ENCODE assay signal across 1 cellular context in genomic region chr4:183658362-183659028, GRCh38.
A peak's percentile ranks its signal among the peaks of the same experiment; 100 is the strongest.
TF ChIP-seq lines count a peak whose summit lies in the region.

No MANE protein-coding gene starts in this region.

TF ChIP-seq in HepG2, 621 proteins besides CTCF, POLR2A, EP300 and RAD21 (continued from another document and continues in another):
- TF ChIP-seq ZSCAN5A (CRISPR knock-in tag; IDR thresholded peaks at IDR 0.05; ENCODE audit: borderline replicate concordance) = no peak
- TF ChIP-seq ZNF414 (CRISPR knock-in tag; IDR thresholded peaks at IDR 0.05) = no peak
- 0 out of 2 replicates have a peak, but pooled peaks have one; percentile 5 for TF ChIP-seq ZNF770 (CRISPR knock-in tag; IDR thresholded peaks at IDR 0.05)
- peak; percentile 25; the same call in 1 of the 2 replicates for TF ChIP-seq PAXIP1 (CRISPR knock-in tag; conservative IDR thresholded peaks at IDR 0.05)
- peak; percentile 49; the same call in 1 of the 2 replicates for TF ChIP-seq ZNF879 (CRISPR knock-in tag; IDR thresholded peaks at IDR 0.05)
- 0 out of 2 replicates have a peak, but pooled peaks have one; percentile 5 for TF ChIP-seq ZNF256 (CRISPR knock-in tag; conservative IDR thresholded peaks at IDR 0.05)
- TF ChIP-seq NFIC (IDR thresholded peaks at IDR 0.05; ENCODE audit: low read length) = no peak
- TF ChIP-seq ZNF367 (CRISPR knock-in tag; IDR thresholded peaks at IDR 0.05; ENCODE audit: borderline replicate concordance) = no peak
- TF ChIP-seq ZNF850 (CRISPR knock-in tag; conservative IDR thresholded peaks at IDR 0.05) = no peak
- peak; percentile 23 for TF ChIP-seq ASH2L (IDR thresholded peaks at IDR 0.05; ENCODE audit: insufficient read length, low read depth, low read length)
- TF ChIP-seq ZNF607 (CRISPR knock-in tag; IDR thresholded peaks at IDR 0.05; ENCODE audit: borderline replicate concordance) = no peak; the same call in 1 of the 2 replicates
- no peak for TF ChIP-seq GLMP (CRISPR knock-in tag; IDR thresholded peaks at IDR 0.05; ENCODE audit: borderline replicate concordance)
- no peak for TF ChIP-seq JUN (CRISPR knock-in tag; IDR thresholded peaks at IDR 0.05)
- no peak for TF ChIP-seq RFXANK (CRISPR knock-in tag; IDR thresholded peaks at IDR 0.05)
- TF ChIP-seq CHD4 (IDR thresholded peaks at IDR 0.05; ENCODE audit: borderline replicate concordance, low read length) = no peak
- TF ChIP-seq SNAI1 (CRISPR knock-in tag; IDR thresholded peaks at IDR 0.05; ENCODE audit: borderline replicate concordance) = no peak
- peak; percentile 2; the same call in 1 of the 2 replicates for TF ChIP-seq HINFP (CRISPR knock-in tag; IDR thresholded peaks at IDR 0.05; ENCODE audit: low read depth)
- 0 out of 2 replicates have a peak, but pooled peaks have one; percentile 36 for TF ChIP-seq ZBTB38 (CRISPR knock-in tag; IDR thresholded peaks at IDR 0.05)
- TF ChIP-seq NFKB2 (CRISPR knock-in tag; IDR thresholded peaks at IDR 0.05; ENCODE audit: borderline replicate concordance) = no peak
- no peak for TF ChIP-seq GPBP1L1 (CRISPR knock-in tag; IDR thresholded peaks at IDR 0.05)
- peak; percentile 74; the same call in 1 of the 2 replicates for TF ChIP-seq ZFY (CRISPR knock-in tag; IDR thresholded peaks at IDR 0.05)
- TF ChIP-seq HDAC6 (IDR thresholded peaks at IDR 0.05; ENCODE audit: low read depth, low read length) = no peak
- no peak for TF ChIP-seq ZSCAN30 (CRISPR knock-in tag; IDR thresholded peaks at IDR 0.05)
- no peak for TF ChIP-seq ARNT2 (CRISPR knock-in tag; IDR thresholded peaks at IDR 0.05; ENCODE audit: low read depth)
- no peak for TF ChIP-seq SAFB2 (CRISPR knock-in tag; IDR thresholded peaks at IDR 0.05; ENCODE audit: borderline replicate concordance, low read depth)
- TF ChIP-seq TCF12 (IDR thresholded peaks at IDR 0.05) = no peak
- TF ChIP-seq TCF12 (CRISPR knock-in tag; IDR thresholded peaks at IDR 0.05) = no peak
- TF ChIP-seq TSC22D2 (CRISPR knock-in tag; IDR thresholded peaks at IDR 0.05; ENCODE audit: borderline replicate concordance) = no peak
- TF ChIP-seq NR2C2 (CRISPR knock-in tag; IDR thresholded peaks at IDR 0.05; ENCODE audit: borderline replicate concordance) = no peak
- TF ChIP-seq MXD1 (CRISPR knock-in tag; IDR thresholded peaks at IDR 0.05) = no peak
- peak; percentile 23; the same call in 1 of the 2 replicates for TF ChIP-seq ZNF761 (CRISPR knock-in tag; conservative IDR thresholded peaks at IDR 0.05)
- TF ChIP-seq ZNF234 (CRISPR knock-in tag; conservative IDR thresholded peaks at IDR 0.05) = no peak
- TF ChIP-seq CC2D1A (CRISPR knock-in tag; IDR thresholded peaks at IDR 0.05) = no peak
- no peak for TF ChIP-seq ZNF138 (CRISPR knock-in tag; IDR thresholded peaks at IDR 0.05; ENCODE audit: low read depth)
- TF ChIP-seq BHLHE40 (IDR thresholded peaks at IDR 0.05; ENCODE audit: low read length) = no peak; the same call in none of the 2 replicates
- no peak for TF ChIP-seq NBN (conservative IDR thresholded peaks at IDR 0.05)
- no peak for TF ChIP-seq GATA4 (IDR thresholded peaks at IDR 0.05; ENCODE audit: borderline replicate concordance, low read depth)
- TF ChIP-seq ZMAT3 (CRISPR knock-in tag; conservative IDR thresholded peaks at IDR 0.05) = 0 out of 2 replicates have a peak, but pooled peaks have one; percentile 19
- TF ChIP-seq ATF1 (CRISPR knock-in tag; IDR thresholded peaks at IDR 0.05) = no peak
- TF ChIP-seq ZNF83 (CRISPR knock-in tag; IDR thresholded peaks at IDR 0.05; ENCODE audit: borderline replicate concordance) = no peak
- TF ChIP-seq ZZZ3 (CRISPR knock-in tag; IDR thresholded peaks at IDR 0.05; ENCODE audit: borderline replicate concordance) = 0 out of 2 replicates have a peak, but pooled peaks have one; percentile 1
- no peak for TF ChIP-seq POGK (CRISPR knock-in tag; conservative IDR thresholded peaks at IDR 0.05)
- TF ChIP-seq ARNTL (CRISPR knock-in tag; IDR thresholded peaks at IDR 0.05) = peak; percentile 48; the same call in 1 of the 2 replicates
- peak; percentile 22 for TF ChIP-seq YY1 (IDR thresholded peaks at IDR 0.05; ENCODE audit: insufficient read depth, insufficient replicate concordance, low read depth, low read length)
- no peak for TF ChIP-seq ZNF30 (CRISPR knock-in tag; IDR thresholded peaks at IDR 0.05)
- TF ChIP-seq ZSCAN12 (CRISPR knock-in tag; IDR thresholded peaks at IDR 0.05) = no peak
- TF ChIP-seq ZNF75D (CRISPR knock-in tag; IDR thresholded peaks at IDR 0.05; ENCODE audit: borderline replicate concordance) = no peak
- 0 out of 2 replicates have a peak, but pooled peaks have one; percentile 9 for TF ChIP-seq TMF1 (CRISPR knock-in tag; IDR thresholded peaks at IDR 0.05; ENCODE audit: low read depth)
- TF ChIP-seq ZBTB44 (CRISPR knock-in tag; IDR thresholded peaks at IDR 0.05) = no peak
- 0 out of 2 replicates have a peak, but pooled peaks have one; percentile 27 for TF ChIP-seq ETV6 (CRISPR knock-in tag; conservative IDR thresholded peaks at IDR 0.05)
- TF ChIP-seq PRPF4 (IDR thresholded peaks at IDR 0.05; ENCODE audit: low read depth, low read length, poor library complexity, severe bottlenecking) = no peak
- no peak for TF ChIP-seq E2F5 (CRISPR knock-in tag; conservative IDR thresholded peaks at IDR 0.05)
- TF ChIP-seq ZNF775 (CRISPR knock-in tag; IDR thresholded peaks at IDR 0.05; ENCODE audit: borderline replicate concordance) = no peak
